Comparison of ENCODE assay signal across 17 cellular contexts in the genomic region with DNA sequence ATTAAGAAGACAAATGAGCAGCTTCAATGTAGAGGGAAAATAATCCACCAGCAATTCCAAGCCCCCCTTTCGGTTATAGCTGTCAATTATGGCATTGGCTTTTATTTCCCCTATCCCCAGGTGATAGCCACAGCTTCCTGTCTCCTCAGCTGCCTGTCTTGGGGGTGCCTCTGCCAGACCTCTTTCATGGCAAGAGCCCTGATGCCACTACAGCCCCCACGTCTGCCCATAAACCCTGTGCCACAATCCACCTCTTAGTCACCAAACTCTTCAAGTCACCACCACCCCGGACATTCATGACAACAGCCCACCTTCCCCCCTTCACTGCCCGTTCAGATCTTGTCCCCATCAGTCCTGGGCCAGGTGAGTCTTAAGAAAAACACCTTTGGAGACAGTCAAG. TPM values are rescaled to one million over a fixed set of nuclear protein-coding genes. Genes with fewer than 3 reads are reported as not detected.
A peak's percentile ranks its signal among the peaks of the same experiment; 100 is the strongest.
DNase-seq lines count a peak whose midpoint lies in the region; ATAC-seq, FAIRE-seq and TF ChIP-seq lines count a peak whose summit lies in the region.
"Had no signal": no experiment of that assay in that cellular context is flagged by ENCODE, and none has a peak within 500 bp of the region (broad histone marks: within the 10 kb centered on the region; RNA-seq: fewer than 3 reads in every experiment).

No MANE protein-coding gene starts in this region.

- DNase-seq in activated CD4-positive, alpha-beta T cell treated with anti-CD3 and anti-CD28 coated beads, Interleukin-2, amount 10 ng/mL, durations not matched to agents 7 days and 5 days = no peak
- DNase-seq in activated CD4-positive, alpha-beta T cell treated with anti-CD3 and anti-CD28 coated beads for 4 hours = no peak
- DNase-seq in GM18507 (ENCODE audit: extremely low spot score, insufficient read length, low read depth) (no peak), GM12891 (ENCODE audit: insufficient read length, low spot score) (no peak), T-helper 17 cell (no peak)
- DNase-seq in stimulated activated naive B cell treated with anti-CD40 and anti-IgM and Interleukin-4, amounts not matched to agents 10 μg/mL and 1 μg/mL and 100 μg/mL, for 72 hours = no peak
- DNase-seq: adrenal gland, NCI-H1105, RPMI8226, SK-N-SH had no signal

- H3K9me3 ChIP-seq in T-helper 17 cell (ENCODE audit: control insufficient read depth, low read length, poor library complexity, severe bottlenecking) = no peaks in the 10 kb centered on the region
- H3K9me3 ChIP-seq: adrenal gland, SK-N-SH had no signal

- H3K27ac Mint-ChIP-seq in activated CD4-positive, alpha-beta T cell treated with anti-CD3 and anti-CD28 coated beads, Interleukin-2, amount 10 ng/mL, durations not matched to agents 7 days and 5 days = peak overlapping the region; percentile 54
- peak overlapping the region; percentile 75 for H3K27ac Mint-ChIP-seq in activated naive CD8-positive, alpha-beta T cell
- peak overlapping the region; percentile 90 for H3K27ac Mint-ChIP-seq in stimulated activated naive B cell treated with anti-CD40 and anti-IgM and Interleukin-4, amounts not matched to agents 10 μg/mL and 1 μg/mL and 100 μg/mL, for 72 hours
- no peak overlapping the region for H3K27ac Mint-ChIP-seq in T-helper 17 cell

- H3K9me3 Mint-ChIP-seq in activated CD4-positive, alpha-beta T cell treated with anti-CD3 and anti-CD28 coated beads, Interleukin-2, amount 10 ng/mL, durations not matched to agents 7 days and 5 days = peaks cover 7% of the 10 kb centered on the region
- H3K9me3 Mint-ChIP-seq in activated naive CD8-positive, alpha-beta T cell (ENCODE audit: low read depth) = no peaks in the 10 kb centered on the region
- peaks cover 5 to 8% of the 10 kb centered on the region in 2 donors for H3K9me3 Mint-ChIP-seq in stimulated activated naive B cell treated with anti-CD40 and anti-IgM and Interleukin-4, amounts not matched to agents 10 μg/mL and 1 μg/mL and 100 μg/mL, for 72 hours

- peaks cover 34% of the 10 kb centered on the region for H3K4me1 Mint-ChIP-seq in activated CD4-positive, alpha-beta T cell treated with anti-CD3 and anti-CD28 coated beads, Interleukin-2, amount 10 ng/mL, durations not matched to agents 7 days and 5 days
- peaks cover 23% of the 10 kb centered on the region for H3K4me1 Mint-ChIP-seq in activated naive CD8-positive, alpha-beta T cell (ENCODE audit: low read depth)
- peaks cover 34 to 70% of the 10 kb centered on the region in 2 donors for H3K4me1 Mint-ChIP-seq in stimulated activated naive B cell treated with anti-CD40 and anti-IgM and Interleukin-4, amounts not matched to agents 10 μg/mL and 1 μg/mL and 100 μg/mL, for 72 hours
- H3K4me1 Mint-ChIP-seq in T-helper 17 cell = peaks cover 3% of the 10 kb centered on the region

- no peaks in the 10 kb centered on the region for H3K36me3 Mint-ChIP-seq in activated CD4-positive, alpha-beta T cell treated with anti-CD3 and anti-CD28 coated beads, Interleukin-2, amount 10 ng/mL, durations not matched to agents 7 days and 5 days (ENCODE audit: low read depth)
- no peaks in the 10 kb centered on the region for H3K36me3 Mint-ChIP-seq in activated naive CD8-positive, alpha-beta T cell
- H3K36me3 Mint-ChIP-seq in stimulated activated naive B cell treated with anti-CD40 and anti-IgM and Interleukin-4, amounts not matched to agents 10 μg/mL and 1 μg/mL and 100 μg/mL, for 72 hours = peaks cover 5 to 9% of the 10 kb centered on the region in 2 donors
- H3K36me3 Mint-ChIP-seq in T-helper 17 cell (ENCODE audit: low read depth) = no peaks in the 10 kb centered on the region

- CTCF ChIA-PET in activated CD4-positive, alpha-beta T cell treated with anti-CD3 and anti-CD28 coated beads, Interleukin-2, amount 10 ng/mL, durations not matched to agents 7 days and 5 days (lab: Charles Lee) = interaction anchor here (1.3 kb wide), 1 partner anchor 62 kb away, joined by 3 read pairs; no protein-coding TSS in a partner anchor

- ATAC-seq in stimulated activated naive B cell treated with anti-CD40 and anti-IgM and Interleukin-4, amounts not matched to agents 10 μg/mL and 1 μg/mL and 100 μg/mL, for 72 hours (replicated peaks) = no peak
- ATAC-seq in GM21447 (IDR thresholded peaks at IDR 0.05; ENCODE audit: unreplicated experiment) (no peak), T-helper 17 cell (no peak)

- peaks cover 2% of the 10 kb centered on the region for H3K27me3 Mint-ChIP-seq in activated CD4-positive, alpha-beta T cell treated with anti-CD3 and anti-CD28 coated beads, Interleukin-2, amount 10 ng/mL, durations not matched to agents 7 days and 5 days
- H3K27me3 Mint-ChIP-seq in activated naive CD8-positive, alpha-beta T cell = no peaks in the 10 kb centered on the region
- no peaks in the 10 kb centered on the region for H3K27me3 Mint-ChIP-seq in stimulated activated naive B cell treated with anti-CD40 and anti-IgM and Interleukin-4, amounts not matched to agents 10 μg/mL and 1 μg/mL and 100 μg/mL, for 72 hours
- H3K27me3 Mint-ChIP-seq in T-helper 17 cell = peaks cover 6% of the 10 kb centered on the region

- peak; percentile 73 for FAIRE-seq in GM18507 (lab: Jason Lieb, UNC)
- no peak for FAIRE-seq in GM12891 (lab: Jason Lieb, UNC)
- FAIRE-seq: H1, islet of Langerhans had no signal

- H3K4me3 Mint-ChIP-seq in activated CD4-positive, alpha-beta T cell treated with anti-CD3 and anti-CD28 coated beads, Interleukin-2, amount 10 ng/mL, durations not matched to agents 7 days and 5 days = no peak overlapping the region
- H3K4me3 Mint-ChIP-seq in activated naive CD8-positive, alpha-beta T cell = no peak overlapping the region
- peak overlapping the region; percentile 3 to 22 for H3K4me3 Mint-ChIP-seq in stimulated activated naive B cell treated with anti-CD40 and anti-IgM and Interleukin-4, amounts not matched to agents 10 μg/mL and 1 μg/mL and 100 μg/mL, for 72 hours
- no peak overlapping the region for H3K4me3 Mint-ChIP-seq in T-helper 17 cell

- POLR2A ChIA-PET in activated CD4-positive, alpha-beta T cell treated with anti-CD3 and anti-CD28 coated beads, Interleukin-2, amount 10 ng/mL, durations not matched to agents 7 days and 5 days (lab: Charles Lee) = no interaction called here

- TF ChIP-seq POLR2A in GM12891 (IDR thresholded peaks at IDR 0.05; ENCODE audit: low read depth, low read length) = no peak

TF ChIP-seq in GM12891, 5 proteins besides CTCF, POLR2A, EP300 and RAD21:
- no peak for TF ChIP-seq PAX5 (IDR thresholded peaks at IDR 0.05; ENCODE audit: insufficient read depth, low read length, severe bottlenecking)
- TF ChIP-seq POLR2AphosphoS5 (IDR thresholded peaks at IDR 0.05; ENCODE audit: low read depth, low read length) = no peak
- TF ChIP-seq TAF1 (IDR thresholded peaks at IDR 0.05; ENCODE audit: low read depth, low read length) = no peak
- TF ChIP-seq SPI1 (IDR thresholded peaks at IDR 0.05; ENCODE audit: low read depth, low read length) = no peak
- no peak for TF ChIP-seq POU2F2 (IDR thresholded peaks at IDR 0.05; ENCODE audit: low read depth, low read length)

RNA-seq across cellular contexts. Expression of a gene that starts 48.4 kb away (rescaled TPM):
- not detected for total RNA-seq in activated CD4-positive, alpha-beta T cell treated with anti-CD3 and anti-CD28 coated beads, Interleukin-2, amount 10 ng/mL, durations not matched to agents 7 days and 5 days
- polyA plus RNA-seq in GM12891 (2012; ENCODE audit: low read depth, missing spikeins) = 3.5 TPM
- total RNA-seq in T-helper 17 cell = under 1 TPM; 0.12 to 0.39 TPM
- total RNA-seq: H1, hepatocyte, HT1080, osteoblast had no signal
- polyA plus RNA-seq: H1, hepatocyte, SK-N-SH had no signal

Comparison
In these comparisons a context has a peak if more than half of its experiments do, and no peak if none do; other contexts are left out.
1. H3K4me3 Mint-ChIP-seq: peak in stimulated activated naive B cell treated with anti-CD40 and anti-IgM and Interleukin-4, amounts not matched to agents 10 μg/mL and 1 μg/mL and 100 μg/mL, for 72 hours (2 of 2); none in activated CD4-positive, alpha-beta T cell treated with anti-CD3 and anti-CD28 coated beads, Interleukin-2, amount 10 ng/mL, durations not matched to agents 7 days and 5 days (single experiment), activated naive CD8-positive, alpha-beta T cell (single experiment) and T-helper 17 cell (single experiment).